In genomic region chr19:11451942-11452813, GRCh38 we compare ENCODE assay signal across 1 cellular context.
TF ChIP-seq lines count a peak whose summit lies in the region.

No MANE protein-coding gene starts in this region.

TF ChIP-seq in HCT116, 20 proteins besides CTCF, POLR2A, EP300 and RAD21 (continued from another document):
- TF ChIP-seq ZBTB33 (IDR thresholded peaks at IDR 0.05; ENCODE audit: extremely low read depth, insufficient replicate concordance, low read length) (no peak), TCF7L2 (IDR thresholded peaks at IDR 0.05; ENCODE audit: borderline replicate concordance, extremely low read depth, insufficient read depth, insufficient read length) (no peak), POLR2AphosphoS5 (IDR thresholded peaks at IDR 0.05; ENCODE audit: low read depth, low read length) (no peak), CBX3 (IDR thresholded peaks at IDR 0.05; ENCODE audit: low read depth) (no peak), EGR1 (IDR thresholded peaks at IDR 0.05; ENCODE audit: low read depth) (no peak), JUND (IDR thresholded peaks at IDR 0.05) (no peak), SRF (IDR thresholded peaks at IDR 0.05; ENCODE audit: low read depth) (no peak), REST (IDR thresholded peaks at IDR 0.05; ENCODE audit: low read depth) (no peak), EZH2 (IDR thresholded peaks at IDR 0.05) (no peak), YY1 (IDR thresholded peaks at IDR 0.05; ENCODE audit: extremely low read depth, insufficient replicate concordance, low read depth, low read length) (no peak), MAX (IDR thresholded peaks at IDR 0.05) (no peak), FOSL1 (IDR thresholded peaks at IDR 0.05; ENCODE audit: low read depth) (no peak), SIN3A (IDR thresholded peaks at IDR 0.05; ENCODE audit: low read depth) (no peak), SP1 (IDR thresholded peaks at IDR 0.05; ENCODE audit: low read depth) (no peak), ZFX (IDR thresholded peaks at IDR 0.05) (no peak)
